In genomic region chr2:28801726-28802125, GRCh38 we compare ENCODE assay signal across 21 cellular contexts. TPM values are rescaled to one million over a fixed set of nuclear protein-coding genes. Genes with fewer than 3 reads are reported as not detected.
DNase-seq lines count a peak whose midpoint lies in the region; ATAC-seq and TF ChIP-seq lines count a peak whose summit lies in the region.
"Had no signal": no experiment of that assay in that cellular context is flagged by ENCODE, and none has a peak within 500 bp of the region (broad histone marks: within the 10 kb centered on the region; RNA-seq: fewer than 3 reads in every experiment).

No MANE protein-coding gene starts in this region.

- H3K4me1 ChIP-seq in osteoblast (ENCODE audit: insufficient read depth, low read length): peaks cover 4% of the 10 kb centered on the region

- POLR2A ChIA-PET in RWPE1 (lab: Yijun Ruan, JAX; ENCODE audit: low non-redundant PET): no interaction called here
- POLR2A ChIA-PET in activated CD4-positive, alpha-beta T cell treated with anti-CD3 and anti-CD28 coated beads, Interleukin-2, amount 10 ng/mL, durations not matched to agents 7 days and 5 days (lab: Charles Lee): no interaction called here
- POLR2A ChIA-PET in activated CD4-positive, alpha-beta T cell treated with anti-CD3 and anti-CD28 coated beads for 36 hours (lab: Charles Lee): no interaction called here

- DNase-seq in ELR (ENCODE audit: low read depth) (peak; percentile 53), RWPE1 (ENCODE audit: low spot score) (peak; percentile 60), osteoblast (ENCODE audit: insufficient read length, low spot score, missing footprints) (no peak), NCI-H1930 (lab: John Stamatoyannopoulos, UW) (no peak)
- no peak for DNase-seq in activated CD4-positive, alpha-beta T cell treated with anti-CD3 and anti-CD28 coated beads, Interleukin-2, amount 10 ng/mL, durations not matched to agents 7 days and 5 days
- DNase-seq in T-helper 2 cell treated with Interferon-gamma antibody and Interleukin-4, amounts not matched to agents 5 μg/mL and 100 μg/mL, for 36 hours (ENCODE audit: low spot score): no peak
- DNase-seq in activated CD4-positive, alpha-beta T cell treated with anti-CD3 and anti-CD28 coated beads for 36 hours: no peak
- DNase-seq: activated CD8-positive, alpha-beta T cell treated with anti-CD3 and anti-CD28 coated beads, Interleukin-2, amount 10 ng/mL, durations not matched to agents 7 days and 5 days; DMS 273 treated with DMSO at 0.1 percent for 48 hours; hippocampal formation; NCI-H2029 treated with DMSO at 0.1 percent for 48 hours; NCI-H524 treated with DMSO at 0.1 percent for 48 hours; OCI-M1; substantia nigra had no signal

- H3K36me3 ChIP-seq in osteoblast (ENCODE audit: insufficient read depth, low read length): peaks cover 25% of the 10 kb centered on the region

- no peaks in the 10 kb centered on the region for H3K27me3 Mint-ChIP-seq in activated CD4-positive, alpha-beta T cell treated with anti-CD3 and anti-CD28 coated beads, Interleukin-2, amount 10 ng/mL, durations not matched to agents 7 days and 5 days
- no peaks in the 10 kb centered on the region for H3K27me3 Mint-ChIP-seq in T-helper 2 cell treated with Interferon-gamma antibody and Interleukin-4, amounts not matched to agents 5 μg/mL and 100 μg/mL, for 36 hours (ENCODE audit: low read depth)
- H3K27me3 Mint-ChIP-seq in activated CD4-positive, alpha-beta T cell treated with anti-CD3 and anti-CD28 coated beads for 36 hours: no peaks in the 10 kb centered on the region
- H3K27me3 Mint-ChIP-seq: activated T-helper 17 cell treated with anti-CD3 and anti-CD28 coated beads, Interleukin-2, amount 50 U/mL, for 72 hours; dendritic cell treated with granulocyte-macrophage colony-stimulating factor and Interleukin-4, amounts not matched to agents 40 ng/mL and 50 ng/mL, for 4 days had no signal

- intact Hi-C loops in activated CD4-positive, alpha-beta T cell treated with anti-CD3 and anti-CD28 coated beads for 36 hours (cut with DNase I, micrococcal nuclease): no loop called here

- H3K9me3 ChIP-seq in osteoblast (ENCODE audit: low read depth, low read length): no peaks in the 10 kb centered on the region
- H3K9me3 ChIP-seq: BLaER1 treated with 17β-estradiol and CSF1 and Interleukin-3, amounts not matched to agents 10 nM and 100 nM had no signal

- TF ChIP-seq CTCF in RWPE1 (conservative IDR thresholded peaks at IDR 0.05; ENCODE audit: low read depth) (no peak), osteoblast (IDR thresholded peaks at IDR 0.05; ENCODE audit: extremely low read depth, low read depth, low read length) (no peak)

- H3K36me3 Mint-ChIP-seq in activated CD4-positive, alpha-beta T cell treated with anti-CD3 and anti-CD28 coated beads, Interleukin-2, amount 10 ng/mL, durations not matched to agents 7 days and 5 days (ENCODE audit: low read depth): peaks cover 63% of the 10 kb centered on the region
- peaks cover 50% of the 10 kb centered on the region for H3K36me3 Mint-ChIP-seq in T-helper 2 cell treated with Interferon-gamma antibody and Interleukin-4, amounts not matched to agents 5 μg/mL and 100 μg/mL, for 36 hours (ENCODE audit: low read depth)
- peaks cover 41% of the 10 kb centered on the region for H3K36me3 Mint-ChIP-seq in activated CD4-positive, alpha-beta T cell treated with anti-CD3 and anti-CD28 coated beads for 36 hours (ENCODE audit: low read depth)

- H3K9me3 Mint-ChIP-seq in activated CD4-positive, alpha-beta T cell treated with anti-CD3 and anti-CD28 coated beads, Interleukin-2, amount 10 ng/mL, durations not matched to agents 7 days and 5 days: peaks cover 8% of the 10 kb centered on the region
- peaks cover 8% of the 10 kb centered on the region for H3K9me3 Mint-ChIP-seq in T-helper 2 cell treated with Interferon-gamma antibody and Interleukin-4, amounts not matched to agents 5 μg/mL and 100 μg/mL, for 36 hours
- H3K9me3 Mint-ChIP-seq in activated CD4-positive, alpha-beta T cell treated with anti-CD3 and anti-CD28 coated beads for 36 hours (ENCODE audit: low read depth): no peaks in the 10 kb centered on the region
- H3K9me3 Mint-ChIP-seq: activated T-helper 17 cell treated with anti-CD3 and anti-CD28 coated beads, Interleukin-2, amount 50 U/mL, for 72 hours; dendritic cell treated with granulocyte-macrophage colony-stimulating factor and Interleukin-4, amounts not matched to agents 40 ng/mL and 50 ng/mL, for 4 days had no signal

- H3K4me1 Mint-ChIP-seq in activated CD4-positive, alpha-beta T cell treated with anti-CD3 and anti-CD28 coated beads, Interleukin-2, amount 10 ng/mL, durations not matched to agents 7 days and 5 days: peaks cover 10% of the 10 kb centered on the region
- H3K4me1 Mint-ChIP-seq in T-helper 2 cell treated with Interferon-gamma antibody and Interleukin-4, amounts not matched to agents 5 μg/mL and 100 μg/mL, for 36 hours (ENCODE audit: low read depth): peaks cover 8% of the 10 kb centered on the region
- H3K4me1 Mint-ChIP-seq in activated CD4-positive, alpha-beta T cell treated with anti-CD3 and anti-CD28 coated beads for 36 hours: peaks cover 9% of the 10 kb centered on the region

- H4K20me1 ChIP-seq in osteoblast (ENCODE audit: insufficient read depth, low read length): peaks cover 4% of the 10 kb centered on the region

- H3K27ac ChIP-seq in RWPE1 (no peak overlapping the region), osteoblast (ENCODE audit: low read depth, low read length) (peak overlapping the region; percentile 16)
- H3K27ac ChIP-seq: BLaER1 treated with 17β-estradiol and CSF1 and Interleukin-3, amounts not matched to agents 10 nM and 100 nM; VCaP had no signal

- no peak overlapping the region for H2AFZ ChIP-seq in osteoblast (ENCODE audit: low read length)

- H3K4me3 ChIP-seq in osteoblast (ENCODE audit: insufficient read depth, low read length): no peak overlapping the region
- H3K4me3 ChIP-seq: BLaER1 treated with 17β-estradiol and CSF1 and Interleukin-3, amounts not matched to agents 10 nM and 100 nM had no signal

- H3K4me2 ChIP-seq in osteoblast (ENCODE audit: insufficient read depth, low read length): no peak overlapping the region
- H3K4me2 ChIP-seq: BLaER1 treated with 17β-estradiol and CSF1 and Interleukin-3, amounts not matched to agents 10 nM and 100 nM had no signal

- ATAC-seq in esophagus mucosa: peak; percentile 74
- no peak for ATAC-seq in activated CD4-positive, alpha-beta T cell treated with anti-CD3 and anti-CD28 coated beads for 36 hours
- ATAC-seq: activated CD8-positive, alpha-beta T cell treated with anti-CD3 and anti-CD28 coated beads, Interleukin-2, amount 10 ng/mL, durations not matched to agents 7 days and 5 days; activated T-helper 17 cell treated with anti-CD3 and anti-CD28 coated beads, Interleukin-2, amount 50 U/mL, for 72 hours; sciatic nerve had no signal

- CTCF ChIA-PET in RWPE1 (lab: Yijun Ruan, JAX): no interaction called here
- CTCF ChIA-PET in activated CD4-positive, alpha-beta T cell treated with anti-CD3 and anti-CD28 coated beads, Interleukin-2, amount 10 ng/mL, durations not matched to agents 7 days and 5 days (lab: Charles Lee): interaction anchor here (1.0 to 1.2 kb wide), 2 partner anchors 9 to 221 kb away, joined by 3 read pairs; no protein-coding TSS in a partner anchor
- CTCF ChIA-PET in activated CD4-positive, alpha-beta T cell treated with anti-CD3 and anti-CD28 coated beads for 36 hours (lab: Charles Lee): interaction anchor here (1.2 to 1.7 kb wide), 2 partner anchors 19 to 235 kb away, joined by 3 to 4 read pairs; no protein-coding TSS in a partner anchor

- H3K27ac Mint-ChIP-seq in activated CD4-positive, alpha-beta T cell treated with anti-CD3 and anti-CD28 coated beads, Interleukin-2, amount 10 ng/mL, durations not matched to agents 7 days and 5 days: no peak overlapping the region
- H3K27ac Mint-ChIP-seq in T-helper 2 cell treated with Interferon-gamma antibody and Interleukin-4, amounts not matched to agents 5 μg/mL and 100 μg/mL, for 36 hours: no peak overlapping the region
- H3K27ac Mint-ChIP-seq in activated CD4-positive, alpha-beta T cell treated with anti-CD3 and anti-CD28 coated beads for 36 hours: no peak overlapping the region
- H3K27ac Mint-ChIP-seq: activated CD8-positive, alpha-beta T cell treated with anti-CD3 and anti-CD28 coated beads, Interleukin-2, amount 10 ng/mL, durations not matched to agents 7 days and 5 days; activated T-helper 17 cell treated with anti-CD3 and anti-CD28 coated beads, Interleukin-2, amount 50 U/mL, for 72 hours; dendritic cell treated with granulocyte-macrophage colony-stimulating factor and Interleukin-4, amounts not matched to agents 40 ng/mL and 50 ng/mL, for 4 days had no signal

- no peaks in the 10 kb centered on the region for H3K27me3 ChIP-seq in osteoblast (ENCODE audit: insufficient read depth, low read length)
- H3K27me3 ChIP-seq: BLaER1 treated with 17β-estradiol and CSF1 and Interleukin-3, amounts not matched to agents 10 nM and 100 nM had no signal

- no peak overlapping the region for H3K4me3 Mint-ChIP-seq in activated CD4-positive, alpha-beta T cell treated with anti-CD3 and anti-CD28 coated beads, Interleukin-2, amount 10 ng/mL, durations not matched to agents 7 days and 5 days
- no peak overlapping the region for H3K4me3 Mint-ChIP-seq in T-helper 2 cell treated with Interferon-gamma antibody and Interleukin-4, amounts not matched to agents 5 μg/mL and 100 μg/mL, for 36 hours
- H3K4me3 Mint-ChIP-seq in activated CD4-positive, alpha-beta T cell treated with anti-CD3 and anti-CD28 coated beads for 36 hours: no peak overlapping the region
- H3K4me3 Mint-ChIP-seq: activated CD8-positive, alpha-beta T cell treated with anti-CD3 and anti-CD28 coated beads, Interleukin-2, amount 10 ng/mL, durations not matched to agents 7 days and 5 days; activated T-helper 17 cell treated with anti-CD3 and anti-CD28 coated beads, Interleukin-2, amount 50 U/mL, for 72 hours; dendritic cell treated with granulocyte-macrophage colony-stimulating factor and Interleukin-4, amounts not matched to agents 40 ng/mL and 50 ng/mL, for 4 days had no signal

- H3K79me2 ChIP-seq in osteoblast (ENCODE audit: insufficient read depth, low read length): peaks cover 21% of the 10 kb centered on the region

RNA-seq across cellular contexts. Expression of gene SPDYA, which starts 8.9 kb away (rescaled TPM):
- total RNA-seq in esophagus mucosa (0.92 TPM), osteoblast (0.59 and 0.72 TPM in 2 replicates)
- 1 to 10 TPM; 1.4 to 1.5 TPM for total RNA-seq in activated CD4-positive, alpha-beta T cell treated with anti-CD3 and anti-CD28 coated beads, Interleukin-2, amount 10 ng/mL, durations not matched to agents 7 days and 5 days
- 1 to 10 TPM in 1 of 2 experiments, under 1 TPM in 1; 0.93 to 1.2 TPM for total RNA-seq in activated CD4-positive, alpha-beta T cell treated with anti-CD3 and anti-CD28 coated beads for 36 hours
- total RNA-seq: epithelial cell of proximal tubule had no signal

RNA-seq across cellular contexts. Expression of gene PPP1CB, which starts 50.1 kb away (rescaled TPM):
- total RNA-seq in esophagus mucosa: 327 TPM
- total RNA-seq in osteoblast: 167 and 170 TPM in 2 replicates
- 100 to 1,000 TPM; 171 to 188 TPM for total RNA-seq in activated CD4-positive, alpha-beta T cell treated with anti-CD3 and anti-CD28 coated beads, Interleukin-2, amount 10 ng/mL, durations not matched to agents 7 days and 5 days
- total RNA-seq in activated CD4-positive, alpha-beta T cell treated with anti-CD3 and anti-CD28 coated beads for 36 hours: 100 to 1,000 TPM; 153 to 213 TPM

Comparison
In these comparisons a context has a peak if more than half of its experiments do, and no peak if none do; other contexts are left out.
1. DNase-seq: peak in ELR (single experiment) and RWPE1 (single experiment); none in osteoblast (single experiment), activated CD4-positive, alpha-beta T cell treated with anti-CD3 and anti-CD28 coated beads, Interleukin-2, amount 10 ng/mL, durations not matched to agents 7 days and 5 days (single experiment), T-helper 2 cell treated with Interferon-gamma antibody and Interleukin-4, amounts not matched to agents 5 μg/mL and 100 μg/mL, for 36 hours (single experiment), NCI-H1930 (0 of 2) and activated CD4-positive, alpha-beta T cell treated with anti-CD3 and anti-CD28 coated beads for 36 hours (single experiment).